14 cellular contexts compared by ENCODE assay signal in the genomic region with DNA sequence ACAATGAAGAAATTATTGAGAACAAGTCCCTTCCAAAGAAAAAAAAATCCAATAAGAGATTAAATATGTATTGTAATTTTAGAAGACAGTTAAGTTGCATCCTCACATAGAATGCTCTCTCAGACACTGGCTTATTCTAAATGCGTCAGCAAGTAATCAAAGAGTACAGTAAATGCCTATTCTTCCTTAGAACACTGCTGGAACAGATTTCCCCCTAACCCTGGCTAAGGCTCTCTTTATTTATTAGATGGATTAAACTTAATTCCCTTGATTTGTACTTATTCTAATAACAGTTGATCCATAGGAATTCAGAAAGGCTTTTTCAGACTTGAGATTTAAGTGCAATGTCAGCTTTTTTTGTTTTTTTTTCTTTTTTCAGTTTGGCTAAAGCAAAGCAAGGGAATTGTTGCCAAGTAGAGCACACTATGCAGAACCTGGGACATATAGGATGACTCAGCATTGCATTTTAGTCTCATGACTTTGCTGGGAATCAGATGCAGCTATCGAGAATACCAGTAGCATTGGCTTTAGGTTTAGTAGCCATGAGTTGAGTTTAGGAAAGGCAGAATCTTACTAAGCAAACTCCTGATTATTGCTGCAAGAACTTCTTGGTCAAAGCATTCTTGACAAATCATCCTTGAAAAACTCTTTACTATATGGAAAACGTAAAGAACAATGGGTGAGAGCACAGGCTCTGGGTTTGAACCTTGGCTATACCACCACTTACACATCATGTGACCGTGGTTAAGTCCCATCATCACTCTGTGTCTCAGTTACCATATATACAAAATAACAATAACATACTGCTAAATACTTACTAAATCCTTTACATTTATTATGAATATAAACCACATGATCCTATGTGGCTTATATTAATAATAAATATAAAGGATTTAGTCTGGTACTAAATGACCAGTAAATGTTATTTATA. TPM values are rescaled to one million over a fixed set of nuclear protein-coding genes. Genes with fewer than 3 reads are reported as not detected.
A peak's percentile ranks its signal among the peaks of the same experiment; 100 is the strongest.
DNase-seq lines count a peak whose midpoint lies in the region; ATAC-seq, FAIRE-seq and TF ChIP-seq lines count a peak whose summit lies in the region.
"Had no signal": no experiment of that assay in that cellular context is flagged by ENCODE, and none has a peak within 500 bp of the region (broad histone marks: within the 10 kb centered on the region; RNA-seq: fewer than 3 reads in every experiment).

No MANE protein-coding gene starts in this region.

- ATAC-seq in right cardiac atrium (no peak), GM19351 (IDR thresholded peaks at IDR 0.05; ENCODE audit: unreplicated experiment) (no peak)
- ATAC-seq in stimulated activated naive CD8-positive, alpha-beta T cell treated with anti-CD3 and anti-CD28 coated beads, Interleukin-15, amount 100 ng/mL, for 72 hours, result no peak
- ATAC-seq: natural killer cell had no signal

- no peaks in the 10 kb centered on the region for H4K20me1 ChIP-seq in endothelial cell of umbilical vein (replicated peaks; ENCODE audit: control insufficient read depth, extremely low read depth, insufficient read depth, low read length)

- H3K27ac Mint-ChIP-seq in mesothelial cell of epicardium, result peak overlapping the region; percentile 71
- no peak overlapping the region for H3K27ac Mint-ChIP-seq in stimulated activated naive CD8-positive, alpha-beta T cell treated with anti-CD3 and anti-CD28 coated beads, Interleukin-15, amount 100 ng/mL, for 72 hours
- H3K27ac Mint-ChIP-seq: activated naive CD4-positive, alpha-beta T cell treated with anti-CD3 and anti-CD28 coated beads, Interleukin-2, amount 50 U/mL, for 24 hours; natural killer cell; T-helper 2 cell treated with Interferon-gamma antibody and Interleukin-4, amounts not matched to agents 5 μg/mL and 100 μg/mL, for 36 hours had no signal

- CTCF ChIA-PET in endothelial cell of umbilical vein (lab: Charles Lee), result interaction anchor here (0.8 to 2.3 kb wide), 3 partner anchors 10 to 257 kb away, joined by 3 to 7 read pairs (median 5); no protein-coding TSS in a partner anchor

- no TSS peak for BruUV-seq in endothelial cell of umbilical vein (replicated peaks; lab: Mats Ljungman, UMichigan)

- dilution Hi-C loops in endothelial cell of umbilical vein (cut with MboI; ENCODE audit: extremely low pct_ligation_motif_present, low sequenced_read_pairs), result no loop called here

- TF ChIP-seq POLR2A in H54 (IDR thresholded peaks at IDR 0.05; ENCODE audit: low read depth, low read length), result no peak
- no peak for TF ChIP-seq POLR2A in endothelial cell of umbilical vein (IDR thresholded peaks at IDR 0.05; ENCODE audit: low read depth, low read length)

- H2AFZ ChIP-seq in endothelial cell of umbilical vein (ENCODE audit: low read depth, low read length), result peak overlapping the region; percentile 8

- H3K4me3 ChIP-seq in endothelial cell of umbilical vein (replicated peaks in 1 of 3; ENCODE audit: insufficient read depth in 1 of 3, low read depth in 1 of 3, low read length in 3 of 3), result no peak overlapping the region
- H3K4me3 ChIP-seq in right cardiac atrium (ENCODE audit: low read length), result no peak overlapping the region

- no peak overlapping the region for H3K9ac ChIP-seq in endothelial cell of umbilical vein (replicated peaks; ENCODE audit: extremely low read depth, insufficient read depth, low read length)

- H3K36me3 Mint-ChIP-seq in mesothelial cell of epicardium, result no peaks in the 10 kb centered on the region

- H3K9me3 Mint-ChIP-seq in mesothelial cell of epicardium, result peaks cover 23% of the 10 kb centered on the region
- peaks cover 6 to 7% of the 10 kb centered on the region in 2 donors for H3K9me3 Mint-ChIP-seq in stimulated activated naive CD8-positive, alpha-beta T cell treated with anti-CD3 and anti-CD28 coated beads, Interleukin-15, amount 100 ng/mL, for 72 hours
- H3K9me3 Mint-ChIP-seq: T-helper 2 cell treated with Interferon-gamma antibody and Interleukin-4, amounts not matched to agents 5 μg/mL and 100 μg/mL, for 36 hours had no signal

- no peak overlapping the region for H3K4me2 ChIP-seq in endothelial cell of umbilical vein (ENCODE audit: insufficient read depth, low read length)

- no peak overlapping the region for H3K4me3 Mint-ChIP-seq in mesothelial cell of epicardium
- no peak overlapping the region for H3K4me3 Mint-ChIP-seq in stimulated activated naive CD8-positive, alpha-beta T cell treated with anti-CD3 and anti-CD28 coated beads, Interleukin-15, amount 100 ng/mL, for 72 hours
- H3K4me3 Mint-ChIP-seq: activated naive CD4-positive, alpha-beta T cell treated with anti-CD3 and anti-CD28 coated beads, Interleukin-2, amount 50 U/mL, for 24 hours; natural killer cell; T-helper 2 cell treated with Interferon-gamma antibody and Interleukin-4, amounts not matched to agents 5 μg/mL and 100 μg/mL, for 36 hours had no signal

- no peaks in the 10 kb centered on the region for H3K9me1 ChIP-seq in endothelial cell of umbilical vein (replicated peaks; ENCODE audit: control insufficient read depth, extremely low read depth, insufficient read depth, low read length)

- 84% methylated on average over 4 of the region's 4 CpGs for WGBS in right cardiac atrium

- DNase-seq in H54 (ENCODE audit: insufficient read length, low spot score) (peak; percentile 8), RCC 7860 (ENCODE audit: low spot score) (peak; percentile 49), endothelial cell of umbilical vein (ENCODE audit: low read depth, low spot score) (peak; percentile 28), mesothelial cell of epicardium (ENCODE audit: low spot score in 2 of 2, unreplicated experiment in 2 of 2) (no peak), right cardiac atrium (no peak), NCI-H510A (lab: John Stamatoyannopoulos, UW) (no peak)
- no peak for DNase-seq in stimulated activated naive CD8-positive, alpha-beta T cell treated with anti-CD3 and anti-CD28 coated beads, Interleukin-15, amount 100 ng/mL, for 72 hours
- DNase-seq: Caco-2; natural killer cell; NCI-H1417 treated with DMSO at 0.1 percent for 48 hours; stimulated activated CD4-positive, alpha-beta T cell treated with anti-CD3 and anti-CD28 coated beads, Interleukin-12 subunit alpha, Interleukin-12 subunit beta, amount 100 ng/mL, for 4 hours had no signal

- intact Hi-C loops in endothelial cell of umbilical vein (cut with micrococcal nuclease) (no loop called here), right cardiac atrium (cut with DNase I) (no loop called here)

- H3K27me3 ChIP-seq in endothelial cell of umbilical vein (ENCODE audit: control insufficient read depth in 2 of 2, insufficient read depth in 2 of 2, low read length in 2 of 2) (no peaks in the 10 kb centered on the region), right cardiac atrium (ENCODE audit: control insufficient read depth, insufficient read depth) (no peaks in the 10 kb centered on the region)

- H3K4me1 Mint-ChIP-seq in mesothelial cell of epicardium, result peaks cover 1% of the 10 kb centered on the region
- no peaks in the 10 kb centered on the region for H3K4me1 Mint-ChIP-seq in stimulated activated naive CD8-positive, alpha-beta T cell treated with anti-CD3 and anti-CD28 coated beads, Interleukin-15, amount 100 ng/mL, for 72 hours
- H3K4me1 Mint-ChIP-seq: activated naive CD4-positive, alpha-beta T cell treated with anti-CD3 and anti-CD28 coated beads, Interleukin-2, amount 50 U/mL, for 24 hours; natural killer cell had no signal

- POLR2A ChIA-PET in endothelial cell of umbilical vein (lab: Charles Lee), result no interaction called here

- TF ChIP-seq CTCF in endothelial cell of umbilical vein (IDR thresholded peaks at IDR 0.05; ENCODE audit: extremely low read depth in 1 of 2, insufficient read depth in 1 of 2, low read depth in 1 of 2, low read length in 2 of 2) (no peak), mesothelial cell of epicardium (IDR thresholded peaks at IDR 0.05; ENCODE audit: unreplicated experiment) (no peak)

- H3K79me2 ChIP-seq in endothelial cell of umbilical vein (ENCODE audit: control insufficient read depth, insufficient read depth, low read length), result no peaks in the 10 kb centered on the region

- FAIRE-seq in H54 (lab: Jason Lieb, UNC) (peak; percentile 97), RCC 7860 (lab: Jason Lieb, UNC) (peak; percentile 53), endothelial cell of umbilical vein (lab: Jason Lieb, UNC) (no peak)

- H3K27ac ChIP-seq in endothelial cell of umbilical vein (ENCODE audit: insufficient read depth, low read depth, low read length), result no peak overlapping the region
- no peak overlapping the region for H3K27ac ChIP-seq in right cardiac atrium (ENCODE audit: low read length)

- no peaks in the 10 kb centered on the region for H3K9me3 ChIP-seq in endothelial cell of umbilical vein (replicated peaks; ENCODE audit: control insufficient read depth, insufficient read depth, low read length)
- H3K9me3 ChIP-seq in right cardiac atrium (ENCODE audit: control insufficient read depth, low read length), result no peaks in the 10 kb centered on the region
- H3K9me3 ChIP-seq: Caco-2 had no signal

- H3K27me3 Mint-ChIP-seq in mesothelial cell of epicardium (ENCODE audit: low read depth), result no peaks in the 10 kb centered on the region
- no peaks in the 10 kb centered on the region for H3K27me3 Mint-ChIP-seq in stimulated activated naive CD8-positive, alpha-beta T cell treated with anti-CD3 and anti-CD28 coated beads, Interleukin-15, amount 100 ng/mL, for 72 hours
- H3K27me3 Mint-ChIP-seq: activated naive CD4-positive, alpha-beta T cell treated with anti-CD3 and anti-CD28 coated beads, Interleukin-2, amount 50 U/mL, for 24 hours had no signal

- no peaks in the 10 kb centered on the region for H3K36me3 ChIP-seq in endothelial cell of umbilical vein (ENCODE audit: control insufficient read depth in 2 of 2, extremely low read depth in 1 of 2, insufficient read depth in 2 of 2, low read length in 2 of 2)

- H3K4me1 ChIP-seq in endothelial cell of umbilical vein (ENCODE audit: control insufficient read depth, extremely low read depth, insufficient read depth, low read length) (no peaks in the 10 kb centered on the region), right cardiac atrium (ENCODE audit: control insufficient read depth, insufficient read depth, low read length) (no peaks in the 10 kb centered on the region)
- H3K4me1 ChIP-seq: Caco-2 had no signal

RNA-seq across cellular contexts. Expression of a gene that starts 26.7 kb away (rescaled TPM):
- total RNA-seq in endothelial cell of umbilical vein, result 43.5 and 45.4 TPM in 2 replicates
- polyA plus RNA-seq in endothelial cell of umbilical vein, result 20.1 and 25.2 TPM in 2 replicates
- 24.6 and 24.7 TPM in 2 replicates for polyA plus RNA-seq in endothelial cell of umbilical vein (2011; cell fraction: cytosol; rRNA removed)
- 24.2 and 27.3 TPM in 2 replicates for polyA plus RNA-seq in endothelial cell of umbilical vein (2011; cell fraction: nucleus; rRNA removed)
- 52.5 and 55.1 TPM in 2 replicates for polyA plus RNA-seq in endothelial cell of umbilical vein (2012)
- polyA minus RNA-seq in endothelial cell of umbilical vein, result 51.8 and 63.4 TPM in 2 replicates
- 18.7 TPM for polyA minus RNA-seq in endothelial cell of umbilical vein (2011; cell fraction: cytosol; rRNA and poly(A)+ RNA removed)
- polyA minus RNA-seq in endothelial cell of umbilical vein (2011; cell fraction: nucleus; rRNA and poly(A)+ RNA removed), result 37.9 and 45.1 TPM in 2 replicates
- total RNA-seq in mesothelial cell of epicardium, result 52.3 to 55.1 TPM (median 52.4 TPM) in 3 replicates
- 10 to 100 TPM; 61.9 to 69.6 (median 65.1) TPM for total RNA-seq in right cardiac atrium
- polyA plus RNA-seq in right cardiac atrium, result 44.1 TPM

RNA-seq across cellular contexts. Expression of a gene that starts 33.3 kb away (rescaled TPM):
- total RNA-seq in endothelial cell of umbilical vein, result not detected in 2 replicates
- polyA plus RNA-seq in endothelial cell of umbilical vein, result not detected in 2 replicates
- polyA plus RNA-seq in endothelial cell of umbilical vein (2011; cell fraction: cytosol; rRNA removed), result not detected in 2 replicates
- polyA plus RNA-seq in endothelial cell of umbilical vein (2011; cell fraction: nucleus; rRNA removed), result not detected in 2 replicates
- polyA plus RNA-seq in endothelial cell of umbilical vein (2012), result not detected in 2 replicates
- not detected in 2 replicates for polyA minus RNA-seq in endothelial cell of umbilical vein
- not detected for polyA minus RNA-seq in endothelial cell of umbilical vein (2011; cell fraction: cytosol; rRNA and poly(A)+ RNA removed)
- not detected in 2 replicates for polyA minus RNA-seq in endothelial cell of umbilical vein (2011; cell fraction: nucleus; rRNA and poly(A)+ RNA removed)
- not detected in 3 replicates for total RNA-seq in mesothelial cell of epicardium
- total RNA-seq in right cardiac atrium, result not detected
- not detected for polyA plus RNA-seq in right cardiac atrium
- total RNA-seq: Caco-2, natural killer cell had no signal

RNA-seq across cellular contexts. Expression of a gene that starts 34.9 kb away (rescaled TPM):
- total RNA-seq in endothelial cell of umbilical vein (51.0 and 54.8 TPM in 2 replicates), mesothelial cell of epicardium (60.9 to 70.5 TPM (median 67.8 TPM) in 3 replicates), right cardiac atrium (10 to 100 TPM; 23.6 to 31.1 (median 26.3) TPM)
- polyA plus RNA-seq in endothelial cell of umbilical vein (58.9 and 70.7 TPM in 2 replicates), right cardiac atrium (7.9 TPM)
- polyA plus RNA-seq in endothelial cell of umbilical vein (2011; cell fraction: cytosol; rRNA removed), result 48.3 and 57.4 TPM in 2 replicates
- 56.8 and 66.5 TPM in 2 replicates for polyA plus RNA-seq in endothelial cell of umbilical vein (2011; cell fraction: nucleus; rRNA removed)
- 66.3 and 80.4 TPM in 2 replicates for polyA plus RNA-seq in endothelial cell of umbilical vein (2012)
- polyA minus RNA-seq in endothelial cell of umbilical vein, result 223 and 252 TPM in 2 replicates
- polyA minus RNA-seq in endothelial cell of umbilical vein (2011; cell fraction: cytosol; rRNA and poly(A)+ RNA removed), result 66.8 TPM
- polyA minus RNA-seq in endothelial cell of umbilical vein (2011; cell fraction: nucleus; rRNA and poly(A)+ RNA removed), result 37.4 and 79.1 TPM in 2 replicates

Comparison
In these comparisons a context has a peak if more than half of its experiments do, and no peak if none do; other contexts are left out.
1. DNase-seq: peak in H54 (single experiment), RCC 7860 (single experiment) and endothelial cell of umbilical vein (single experiment); none in mesothelial cell of epicardium (0 of 2), right cardiac atrium (0 of 3), NCI-H510A (single experiment) and stimulated activated naive CD8-positive, alpha-beta T cell treated with anti-CD3 and anti-CD28 coated beads, Interleukin-15, amount 100 ng/mL, for 72 hours (0 of 2).